In genomic region chr1:110148961-110149360, GRCh38 we compare ENCODE assay signal across 1 cellular context.
TF ChIP-seq lines count a peak whose summit lies in the region.

No MANE protein-coding gene starts in this region.

TF ChIP-seq in HCT116, 20 proteins besides CTCF, POLR2A, EP300 and RAD21 (continued from another document):
- TF ChIP-seq EZH2 (IDR thresholded peaks at IDR 0.05) (no peak), TCF7L2 (IDR thresholded peaks at IDR 0.05; ENCODE audit: borderline replicate concordance, extremely low read depth, insufficient read depth, insufficient read length) (no peak), CBX3 (IDR thresholded peaks at IDR 0.05; ENCODE audit: low read depth) (no peak), EZH2phosphoT487 (IDR thresholded peaks at IDR 0.05; ENCODE audit: borderline replicate concordance) (no peak), SIN3A (IDR thresholded peaks at IDR 0.05; ENCODE audit: low read depth) (no peak), SRF (IDR thresholded peaks at IDR 0.05; ENCODE audit: low read depth) (no peak), ZFX (IDR thresholded peaks at IDR 0.05) (no peak), ZNF274 (IDR thresholded peaks at IDR 0.05; ENCODE audit: low read depth, low read length) (no peak), CEBPB (IDR thresholded peaks at IDR 0.05; ENCODE audit: low read depth) (no peak), EGR1 (IDR thresholded peaks at IDR 0.05; ENCODE audit: low read depth) (no peak), MAX (IDR thresholded peaks at IDR 0.05) (no peak), ATF3 (IDR thresholded peaks at IDR 0.05) (no peak)
